In the genomic region with DNA sequence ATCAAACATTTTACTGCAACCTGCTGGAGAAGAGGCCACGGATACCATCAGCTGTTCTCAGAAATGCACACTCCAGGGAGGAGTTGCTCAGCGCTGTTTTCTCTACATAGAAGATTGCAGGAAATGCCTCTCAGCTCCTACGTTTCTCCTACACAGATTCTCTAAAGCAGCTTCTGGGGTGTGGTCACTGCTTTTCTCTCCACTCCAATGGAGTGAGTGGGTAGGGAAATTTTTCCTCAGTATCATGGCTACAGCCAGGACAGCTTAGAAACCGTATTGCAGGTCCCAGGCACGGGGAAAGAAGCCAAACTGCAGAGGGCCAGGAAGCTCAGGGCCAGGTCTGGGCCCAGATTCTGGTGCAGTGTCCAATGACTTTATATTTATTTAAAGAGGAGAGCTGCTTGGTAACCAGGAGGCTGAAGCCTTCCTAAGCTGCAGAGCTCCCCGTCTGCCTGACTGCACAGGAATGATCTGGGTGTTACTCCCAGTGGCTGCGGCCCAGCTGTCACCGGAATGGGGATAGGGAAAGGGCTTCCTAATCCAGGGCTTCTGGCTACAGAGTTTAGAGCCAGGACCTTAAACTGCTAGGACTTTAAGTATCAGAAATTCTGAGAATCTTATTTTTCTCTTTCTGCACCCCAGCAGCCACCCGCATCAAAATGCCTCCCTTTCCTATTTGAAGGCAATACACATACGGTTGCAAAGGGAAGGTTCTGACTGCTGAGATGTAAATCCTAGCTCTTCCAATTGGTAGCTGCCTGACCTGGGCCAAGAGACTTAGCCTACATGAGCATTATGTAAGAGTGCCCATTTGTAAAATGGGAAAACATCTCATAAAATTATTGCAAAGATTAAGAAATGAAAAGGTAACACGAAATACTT, we compare ENCODE assay signal across 1 cellular context.
TF ChIP-seq lines count a peak whose summit lies in the region.

No MANE protein-coding gene starts in this region.

TF ChIP-seq in GM12878, 131 proteins besides CTCF, POLR2A, EP300 and RAD21:
- TF ChIP-seq POU2F2 (IDR thresholded peaks at IDR 0.05; ENCODE audit: borderline replicate concordance, low read depth, low read length) (no peak), HDAC2 (IDR thresholded peaks at IDR 0.05) (no peak), ZNF217 (IDR thresholded peaks at IDR 0.05) (no peak), EED (IDR thresholded peaks at IDR 0.05; ENCODE audit: low read depth) (no peak), NFIC (IDR thresholded peaks at IDR 0.05; ENCODE audit: low read depth, low read length) (no peak), PAX5 (IDR thresholded peaks at IDR 0.05; ENCODE audit: borderline replicate concordance, low read depth, low read length) (no peak), MEF2A (IDR thresholded peaks at IDR 0.05; ENCODE audit: insufficient read depth, low read depth, low read length) (no peak), RUNX3 (IDR thresholded peaks at IDR 0.05; ENCODE audit: low read length) (no peak), HDGF (IDR thresholded peaks at IDR 0.05) (no peak), CBX5 (IDR thresholded peaks at IDR 0.05; ENCODE audit: low read depth) (no peak), CHD2 (IDR thresholded peaks at IDR 0.05; ENCODE audit: borderline replicate concordance, low read depth, low read length) (no peak), HDAC6 (IDR thresholded peaks at IDR 0.05; ENCODE audit: unreplicated experiment) (no peak), ZBED1 (IDR thresholded peaks at IDR 0.05; ENCODE audit: borderline replicate concordance) (no peak), PML (IDR thresholded peaks at IDR 0.05; ENCODE audit: low read length) (no peak)
- TF ChIP-seq, protein P1, sequence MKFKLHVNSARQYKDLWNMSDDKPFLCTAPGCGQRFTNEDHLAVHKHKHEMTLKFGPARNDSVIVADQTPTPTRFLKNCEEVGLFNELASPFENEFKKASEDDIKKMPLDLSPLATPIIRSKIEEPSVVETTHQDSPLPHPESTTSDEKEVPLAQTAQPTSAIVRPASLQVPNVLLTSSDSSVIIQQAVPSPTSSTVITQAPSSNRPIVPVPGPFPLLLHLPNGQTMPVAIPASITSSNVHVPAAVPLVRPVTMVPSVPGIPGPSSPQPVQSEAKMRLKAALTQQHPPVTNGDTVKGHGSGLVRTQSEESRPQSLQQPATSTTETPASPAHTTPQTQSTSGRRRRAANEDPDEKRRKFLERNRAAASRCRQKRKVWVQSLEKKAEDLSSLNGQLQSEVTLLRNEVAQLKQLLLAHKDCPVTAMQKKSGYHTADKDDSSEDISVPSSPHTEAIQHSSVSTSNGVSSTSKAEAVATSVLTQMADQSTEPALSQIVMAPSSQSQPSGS (IDR thresholded peaks at IDR 0.05; ENCODE audit: low read length), result no peak
- TF ChIP-seq, protein P2, sequence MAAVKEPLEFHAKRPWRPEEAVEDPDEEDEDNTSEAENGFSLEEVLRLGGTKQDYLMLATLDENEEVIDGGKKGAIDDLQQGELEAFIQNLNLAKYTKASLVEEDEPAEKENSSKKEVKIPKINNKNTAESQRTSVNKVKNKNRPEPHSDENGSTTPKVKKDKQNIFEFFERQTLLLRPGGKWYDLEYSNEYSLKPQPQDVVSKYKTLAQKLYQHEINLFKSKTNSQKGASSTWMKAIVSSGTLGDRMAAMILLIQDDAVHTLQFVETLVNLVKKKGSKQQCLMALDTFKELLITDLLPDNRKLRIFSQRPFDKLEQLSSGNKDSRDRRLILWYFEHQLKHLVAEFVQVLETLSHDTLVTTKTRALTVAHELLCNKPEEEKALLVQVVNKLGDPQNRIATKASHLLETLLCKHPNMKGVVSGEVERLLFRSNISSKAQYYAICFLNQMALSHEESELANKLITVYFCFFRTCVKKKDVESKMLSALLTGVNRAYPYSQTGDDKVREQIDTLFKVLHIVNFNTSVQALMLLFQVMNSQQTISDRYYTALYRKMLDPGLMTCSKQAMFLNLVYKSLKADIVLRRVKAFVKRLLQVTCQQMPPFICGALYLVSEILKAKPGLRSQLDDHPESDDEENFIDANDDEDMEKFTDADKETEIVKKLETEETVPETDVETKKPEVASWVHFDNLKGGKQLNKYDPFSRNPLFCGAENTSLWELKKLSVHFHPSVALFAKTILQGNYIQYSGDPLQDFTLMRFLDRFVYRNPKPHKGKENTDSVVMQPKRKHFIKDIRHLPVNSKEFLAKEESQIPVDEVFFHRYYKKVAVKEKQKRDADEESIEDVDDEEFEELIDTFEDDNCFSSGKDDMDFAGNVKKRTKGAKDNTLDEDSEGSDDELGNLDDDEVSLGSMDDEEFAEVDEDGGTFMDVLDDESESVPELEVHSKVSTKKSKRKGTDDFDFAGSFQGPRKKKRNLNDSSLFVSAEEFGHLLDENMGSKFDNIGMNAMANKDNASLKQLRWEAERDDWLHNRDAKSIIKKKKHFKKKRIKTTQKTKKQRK (IDR thresholded peaks at IDR 0.05; ENCODE audit: low read depth, low read length), result no peak
- TF ChIP-seq, protein P3, sequence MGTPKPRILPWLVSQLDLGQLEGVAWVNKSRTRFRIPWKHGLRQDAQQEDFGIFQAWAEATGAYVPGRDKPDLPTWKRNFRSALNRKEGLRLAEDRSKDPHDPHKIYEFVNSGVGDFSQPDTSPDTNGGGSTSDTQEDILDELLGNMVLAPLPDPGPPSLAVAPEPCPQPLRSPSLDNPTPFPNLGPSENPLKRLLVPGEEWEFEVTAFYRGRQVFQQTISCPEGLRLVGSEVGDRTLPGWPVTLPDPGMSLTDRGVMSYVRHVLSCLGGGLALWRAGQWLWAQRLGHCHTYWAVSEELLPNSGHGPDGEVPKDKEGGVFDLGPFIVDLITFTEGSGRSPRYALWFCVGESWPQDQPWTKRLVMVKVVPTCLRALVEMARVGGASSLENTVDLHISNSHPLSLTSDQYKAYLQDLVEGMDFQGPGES (IDR thresholded peaks at IDR 0.05), result no peak
- TF ChIP-seq, protein P4, sequence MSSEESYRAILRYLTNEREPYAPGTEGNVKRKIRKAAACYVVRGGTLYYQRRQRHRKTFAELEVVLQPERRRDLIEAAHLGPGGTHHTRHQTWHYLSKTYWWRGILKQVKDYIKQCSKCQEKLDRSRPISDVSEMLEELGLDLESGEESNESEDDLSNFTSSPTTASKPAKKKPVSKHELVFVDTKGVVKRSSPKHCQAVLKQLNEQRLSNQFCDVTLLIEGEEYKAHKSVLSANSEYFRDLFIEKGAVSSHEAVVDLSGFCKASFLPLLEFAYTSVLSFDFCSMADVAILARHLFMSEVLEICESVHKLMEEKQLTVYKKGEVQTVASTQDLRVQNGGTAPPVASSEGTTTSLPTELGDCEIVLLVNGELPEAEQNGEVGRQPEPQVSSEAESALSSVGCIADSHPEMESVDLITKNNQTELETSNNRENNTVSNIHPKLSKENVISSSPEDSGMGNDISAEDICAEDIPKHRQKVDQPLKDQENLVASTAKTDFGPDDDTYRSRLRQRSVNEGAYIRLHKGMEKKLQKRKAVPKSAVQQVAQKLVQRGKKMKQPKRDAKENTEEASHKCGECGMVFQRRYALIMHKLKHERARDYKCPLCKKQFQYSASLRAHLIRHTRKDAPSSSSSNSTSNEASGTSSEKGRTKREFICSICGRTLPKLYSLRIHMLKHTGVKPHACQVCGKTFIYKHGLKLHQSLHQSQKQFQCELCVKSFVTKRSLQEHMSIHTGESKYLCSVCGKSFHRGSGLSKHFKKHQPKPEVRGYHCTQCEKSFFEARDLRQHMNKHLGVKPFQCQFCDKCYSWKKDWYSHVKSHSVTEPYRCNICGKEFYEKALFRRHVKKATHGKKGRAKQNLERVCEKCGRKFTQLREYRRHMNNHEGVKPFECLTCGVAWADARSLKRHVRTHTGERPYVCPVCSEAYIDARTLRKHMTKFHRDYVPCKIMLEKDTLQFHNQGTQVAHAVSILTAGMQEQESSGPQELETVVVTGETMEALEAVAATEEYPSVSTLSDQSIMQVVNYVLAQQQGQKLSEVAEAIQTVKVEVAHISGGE (CRISPR knock-in tag; IDR thresholded peaks at IDR 0.05), result no peak
- TF ChIP-seq, protein P5, sequence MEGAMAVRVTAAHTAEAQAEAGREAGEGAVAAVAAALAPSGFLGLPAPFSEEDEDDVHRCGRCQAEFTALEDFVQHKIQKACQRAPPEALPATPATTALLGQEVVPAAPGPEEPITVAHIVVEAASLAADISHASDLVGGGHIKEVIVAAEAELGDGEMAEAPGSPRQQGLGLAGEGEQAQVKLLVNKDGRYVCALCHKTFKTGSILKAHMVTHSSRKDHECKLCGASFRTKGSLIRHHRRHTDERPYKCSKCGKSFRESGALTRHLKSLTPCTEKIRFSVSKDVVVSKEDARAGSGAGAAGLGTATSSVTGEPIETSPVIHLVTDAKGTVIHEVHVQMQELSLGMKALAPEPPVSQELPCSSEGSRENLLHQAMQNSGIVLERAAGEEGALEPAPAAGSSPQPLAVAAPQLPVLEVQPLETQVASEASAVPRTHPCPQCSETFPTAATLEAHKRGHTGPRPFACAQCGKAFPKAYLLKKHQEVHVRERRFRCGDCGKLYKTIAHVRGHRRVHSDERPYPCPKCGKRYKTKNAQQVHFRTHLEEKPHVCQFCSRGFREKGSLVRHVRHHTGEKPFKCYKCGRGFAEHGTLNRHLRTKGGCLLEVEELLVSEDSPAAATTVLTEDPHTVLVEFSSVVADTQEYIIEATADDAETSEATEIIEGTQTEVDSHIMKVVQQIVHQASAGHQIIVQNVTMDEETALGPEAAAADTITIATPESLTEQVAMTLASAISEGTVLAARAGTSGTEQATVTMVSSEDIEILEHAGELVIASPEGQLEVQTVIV (IDR thresholded peaks at IDR 0.05; ENCODE audit: borderline replicate concordance, partially characterized antibody), result no peak
- TF ChIP-seq, protein P6, sequence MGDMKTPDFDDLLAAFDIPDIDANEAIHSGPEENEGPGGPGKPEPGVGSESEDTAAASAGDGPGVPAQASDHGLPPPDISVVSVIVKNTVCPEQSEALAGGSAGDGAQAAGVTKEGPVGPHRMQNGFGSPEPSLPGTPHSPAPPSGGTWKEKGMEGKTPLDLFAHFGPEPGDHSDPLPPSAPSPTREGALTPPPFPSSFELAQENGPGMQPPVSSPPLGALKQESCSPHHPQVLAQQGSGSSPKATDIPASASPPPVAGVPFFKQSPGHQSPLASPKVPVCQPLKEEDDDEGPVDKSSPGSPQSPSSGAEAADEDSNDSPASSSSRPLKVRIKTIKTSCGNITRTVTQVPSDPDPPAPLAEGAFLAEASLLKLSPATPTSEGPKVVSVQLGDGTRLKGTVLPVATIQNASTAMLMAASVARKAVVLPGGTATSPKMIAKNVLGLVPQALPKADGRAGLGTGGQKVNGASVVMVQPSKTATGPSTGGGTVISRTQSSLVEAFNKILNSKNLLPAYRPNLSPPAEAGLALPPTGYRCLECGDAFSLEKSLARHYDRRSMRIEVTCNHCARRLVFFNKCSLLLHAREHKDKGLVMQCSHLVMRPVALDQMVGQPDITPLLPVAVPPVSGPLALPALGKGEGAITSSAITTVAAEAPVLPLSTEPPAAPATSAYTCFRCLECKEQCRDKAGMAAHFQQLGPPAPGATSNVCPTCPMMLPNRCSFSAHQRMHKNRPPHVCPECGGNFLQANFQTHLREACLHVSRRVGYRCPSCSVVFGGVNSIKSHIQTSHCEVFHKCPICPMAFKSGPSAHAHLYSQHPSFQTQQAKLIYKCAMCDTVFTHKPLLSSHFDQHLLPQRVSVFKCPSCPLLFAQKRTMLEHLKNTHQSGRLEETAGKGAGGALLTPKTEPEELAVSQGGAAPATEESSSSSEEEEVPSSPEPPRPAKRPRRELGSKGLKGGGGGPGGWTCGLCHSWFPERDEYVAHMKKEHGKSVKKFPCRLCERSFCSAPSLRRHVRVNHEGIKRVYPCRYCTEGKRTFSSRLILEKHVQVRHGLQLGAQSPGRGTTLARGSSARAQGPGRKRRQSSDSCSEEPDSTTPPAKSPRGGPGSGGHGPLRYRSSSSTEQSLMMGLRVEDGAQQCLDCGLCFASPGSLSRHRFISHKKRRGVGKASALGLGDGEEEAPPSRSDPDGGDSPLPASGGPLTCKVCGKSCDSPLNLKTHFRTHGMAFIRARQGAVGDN (IDR thresholded peaks at IDR 0.05), result no peak
